Comparison of ENCODE assay signal across 9 cellular contexts in the genomic region with DNA sequence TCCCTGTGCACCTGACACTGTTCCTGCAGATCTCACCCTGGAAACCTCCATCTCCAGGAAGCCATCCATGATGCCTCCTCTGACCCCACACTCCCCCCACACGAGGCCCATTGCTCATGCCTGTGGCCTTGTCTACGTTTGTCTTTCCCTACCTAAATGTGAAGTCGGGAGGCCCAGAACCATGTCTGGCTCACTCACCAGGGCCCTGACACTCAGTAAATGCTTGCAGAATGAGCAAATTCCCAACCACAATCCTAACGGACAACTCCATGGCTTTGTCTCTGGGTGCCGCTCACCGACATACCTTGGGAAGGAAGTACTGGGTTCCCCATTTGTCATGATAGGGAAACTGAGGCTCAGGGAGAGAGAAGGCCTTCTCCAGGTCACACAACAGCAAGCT. TPM values are rescaled to one million over a fixed set of nuclear protein-coding genes. Genes with fewer than 3 reads are reported as not detected.
DNase-seq lines count a peak whose midpoint lies in the region; ATAC-seq and TF ChIP-seq lines count a peak whose summit lies in the region.
"Had no signal": no experiment of that assay in that cellular context is flagged by ENCODE, and none has a peak within 500 bp of the region (broad histone marks: within the 10 kb centered on the region; RNA-seq: fewer than 3 reads in every experiment).

No MANE protein-coding gene starts in this region.

- DNase-seq in left ventricle myocardium inferior (no peak), right cardiac atrium (no peak), astrocyte of the hippocampus (ENCODE audit: low read depth, low spot score) (peak; percentile 39), testis (no peak)
- DNase-seq in stimulated activated CD4-positive, alpha-beta T cell treated with anti-CD3 and anti-CD28 coated beads, Interleukin-15, amount 100 ng/mL, for 24 hours, result no peak
- DNase-seq: NCI-H1048 had no signal

- TF ChIP-seq CTCF in left ventricle myocardium inferior (IDR thresholded peaks at IDR 0.05; ENCODE audit: borderline replicate concordance) (no peak), testis (IDR thresholded peaks at IDR 0.05) (no peak)

- H3K36me3 ChIP-seq in left ventricle myocardium inferior (peaks cover 18% of the 10 kb centered on the region), muscle layer of duodenum (ENCODE audit: control insufficient read depth in 1 of 2, insufficient read depth in 2 of 2, low read length in 2 of 2) (peaks cover 17 to 26% of the 10 kb centered on the region in 2 donors), urinary bladder (ENCODE audit: insufficient read depth) (no peaks in the 10 kb centered on the region), testis (ENCODE audit: low read depth, missing control alignments) (no peaks in the 10 kb centered on the region)

- no peaks in the 10 kb centered on the region for H3K27me3 ChIP-seq in left ventricle myocardium inferior (ENCODE audit: low read depth)
- no peaks in the 10 kb centered on the region for H3K27me3 ChIP-seq in right cardiac atrium (ENCODE audit: control insufficient read depth, insufficient read depth)
- H3K27me3 ChIP-seq in muscle layer of duodenum (ENCODE audit: low read depth, low read length), result no peaks in the 10 kb centered on the region
- no peaks in the 10 kb centered on the region for H3K27me3 ChIP-seq in testis

- ATAC-seq in right cardiac atrium, result no peak
- ATAC-seq in GM21447 (IDR thresholded peaks at IDR 0.05; ENCODE audit: unreplicated experiment), result no peak

- no peak for TF ChIP-seq POLR2A in testis (IDR thresholded peaks at IDR 0.05)

- H3K4me1 ChIP-seq in left ventricle myocardium inferior, result peaks cover 100% of the 10 kb centered on the region
- H3K4me1 ChIP-seq in right cardiac atrium (ENCODE audit: control insufficient read depth, insufficient read depth, low read length), result peaks cover 13% of the 10 kb centered on the region
- H3K4me1 ChIP-seq in muscle layer of duodenum (ENCODE audit: control insufficient read depth in 1 of 2, insufficient read depth in 2 of 2, low read length in 2 of 2), result peaks cover 8 to 28% of the 10 kb centered on the region in 2 donors
- H3K4me1 ChIP-seq in urinary bladder (ENCODE audit: insufficient read depth), result no peaks in the 10 kb centered on the region
- no peaks in the 10 kb centered on the region for H3K4me1 ChIP-seq in testis

- H3K4me3 ChIP-seq in left ventricle myocardium inferior (no peak overlapping the region), right cardiac atrium (ENCODE audit: low read length) (no peak overlapping the region), muscle layer of duodenum (ENCODE audit: low read depth in 1 of 2, low read length in 2 of 2) (no peak overlapping the region), urinary bladder (ENCODE audit: low read depth, low read length) (no peak overlapping the region), testis (no peak overlapping the region)

- WGBS in right cardiac atrium, result 86% methylated on average over 6 of the region's 6 CpGs
- WGBS in urinary bladder, result 82% methylated on average over 6 of the region's 6 CpGs
- 76 to 98% methylated on average over 2 to 6 of the region's 6 CpGs for WGBS in testis, 2 donors

- peak overlapping the region; percentile 75 for H3K27ac ChIP-seq in left ventricle myocardium inferior (replicated peaks)
- H3K27ac ChIP-seq in right cardiac atrium (ENCODE audit: low read length), result no peak overlapping the region
- H3K27ac ChIP-seq in muscle layer of duodenum (ENCODE audit: low read length), result peak overlapping the region; percentile 58
- H3K27ac ChIP-seq in urinary bladder (ENCODE audit: low read depth), result peak overlapping the region; percentile 76
- H3K27ac ChIP-seq in testis, result no peak overlapping the region

- no peaks in the 10 kb centered on the region for H3K9me3 ChIP-seq in left ventricle myocardium inferior (replicated peaks)
- no peaks in the 10 kb centered on the region for H3K9me3 ChIP-seq in right cardiac atrium (ENCODE audit: control insufficient read depth, low read length)
- H3K9me3 ChIP-seq in muscle layer of duodenum (ENCODE audit: control insufficient read depth in 1 of 2, low read length in 2 of 2), result no peaks in the 10 kb centered on the region
- H3K9me3 ChIP-seq in testis, result no peaks in the 10 kb centered on the region

- intact Hi-C loops in left ventricle myocardium inferior (cut with micrococcal nuclease), result no loop called here
- intact Hi-C loops in right cardiac atrium (cut with DNase I), result no loop called here
- intact Hi-C loops in testis (cut with DNase I; ENCODE audit: low total_unique reads), result no loop called here

RNA-seq across cellular contexts. Expression of a gene that starts 7.3 kb away (rescaled TPM):
- total RNA-seq in left ventricle myocardium inferior (17.3 TPM), right cardiac atrium (10 to 100 TPM; 19.3 to 25.2 (median 21.6) TPM), urinary bladder (9.9 TPM), testis (10 to 100 TPM; 40.1 to 45.5 TPM)
- polyA plus RNA-seq in right cardiac atrium (26.8 TPM), urinary bladder (54.2 TPM), testis (ENCODE audit: insufficient read depth, low read depth, low replicate concordance) (39.3 TPM)

RNA-seq across cellular contexts. Expression of a gene that starts 33.3 kb away (rescaled TPM):
- total RNA-seq in left ventricle myocardium inferior (77.1 TPM), right cardiac atrium (100 to 1,000 TPM in 1 of 4 donors, 10 to 100 TPM in 3; 86.8 to 120 (median 91.9) TPM), urinary bladder (74.0 TPM), testis (10 to 100 TPM; 78.1 to 80.5 TPM)
- polyA plus RNA-seq in right cardiac atrium (86.0 TPM), urinary bladder (85.7 TPM), testis (ENCODE audit: insufficient read depth, low read depth, low replicate concordance) (121 TPM)

RNA-seq across cellular contexts. Expression of a gene that starts 44.4 kb away (rescaled TPM):
- total RNA-seq in left ventricle myocardium inferior (54.0 TPM), right cardiac atrium (10 to 100 TPM; 46.2 to 92.4 (median 64.3) TPM), urinary bladder (13.1 TPM), testis (10 to 100 TPM; 25.9 to 40.0 TPM)
- polyA plus RNA-seq in right cardiac atrium (16.4 TPM), urinary bladder (76.6 TPM), testis (ENCODE audit: insufficient read depth, low read depth, low replicate concordance) (11.3 TPM)

Comparison
In these comparisons a context has a peak if more than half of its experiments do, and no peak if none do; other contexts are left out.
1. H3K27ac ChIP-seq: peak in left ventricle myocardium inferior (single experiment), muscle layer of duodenum (single experiment) and urinary bladder (single experiment); none in right cardiac atrium (single experiment) and testis (0 of 2).